31 cellular contexts compared by ENCODE assay signal in genomic region chr7:120505770-120506169, GRCh38.
"Had no signal": no experiment of that assay in that cellular context is flagged by ENCODE, and none has a peak within 500 bp of the region (broad histone marks: within the 10 kb centered on the region; RNA-seq: fewer than 3 reads in every experiment).

No MANE protein-coding gene starts in this region.

- H3K9me3 Mint-ChIP-seq: activated CD4-positive, alpha-beta memory T cell treated with anti-CD3 and anti-CD28 coated beads, Interleukin-2, amount 10 ng/mL, durations not matched to agents 7 days and 5 days; activated CD4-positive, alpha-beta T cell treated with anti-CD3 and anti-CD28 coated beads, Interleukin-2, amount 10 ng/mL, durations not matched to agents 7 days and 5 days; activated naive CD4-positive, alpha-beta T cell treated with anti-CD3 and anti-CD28 coated beads, Interleukin-2, amount 10 ng/mL, durations not matched to agents 7 days and 5 days; activated naive CD8-positive, alpha-beta T cell treated with anti-CD3 and anti-CD28 coated beads, Interleukin-2, amount 10 ng/mL, durations not matched to agents 7 days and 5 days; activated T-cell treated with anti-CD3 and anti-CD28 coated beads, Interleukin-2, amount 50 U/mL, for 24 hours; brain; dendritic cell treated with granulocyte-macrophage colony-stimulating factor and Interleukin-4, amounts not matched to agents 40 ng/mL and 50 ng/mL, for 4 days had no signal

- H3K27me3 Mint-ChIP-seq: activated CD4-positive, alpha-beta memory T cell treated with anti-CD3 and anti-CD28 coated beads, Interleukin-2, amount 10 ng/mL, durations not matched to agents 7 days and 5 days; activated CD4-positive, alpha-beta T cell treated with anti-CD3 and anti-CD28 coated beads, Interleukin-2, amount 10 ng/mL, durations not matched to agents 7 days and 5 days; activated naive CD4-positive, alpha-beta T cell treated with anti-CD3 and anti-CD28 coated beads, Interleukin-2, amount 10 ng/mL, durations not matched to agents 7 days and 5 days; activated naive CD8-positive, alpha-beta T cell treated with anti-CD3 and anti-CD28 coated beads, Interleukin-2, amount 10 ng/mL, durations not matched to agents 7 days and 5 days; activated T-cell treated with anti-CD3 and anti-CD28 coated beads, Interleukin-2, amount 50 U/mL, for 24 hours; brain; dendritic cell treated with granulocyte-macrophage colony-stimulating factor and Interleukin-4, amounts not matched to agents 40 ng/mL and 50 ng/mL, for 4 days; effector memory CD8-positive, alpha-beta T cell had no signal

- H3K4me3 ChIP-seq: ascending aorta, breast epithelium, cardiac muscle cell, coronary artery, dorsolateral prefrontal cortex, esophagus squamous epithelium, gastrocnemius medialis, heart left ventricle had no signal

- ATAC-seq: activated naive CD4-positive, alpha-beta T cell treated with anti-CD3 and anti-CD28 coated beads, Interleukin-2, amount 50 U/mL, for 72 hours; activated T-cell treated with anti-CD3 and anti-CD28 coated beads, Interleukin-2, amount 50 U/mL, for 72 hours; effector memory CD8-positive, alpha-beta T cell; gastrocnemius medialis; heart left ventricle had no signal

- H3K4me1 Mint-ChIP-seq: activated CD4-positive, alpha-beta memory T cell treated with anti-CD3 and anti-CD28 coated beads, Interleukin-2, amount 10 ng/mL, durations not matched to agents 7 days and 5 days; activated CD4-positive, alpha-beta T cell treated with anti-CD3 and anti-CD28 coated beads, Interleukin-2, amount 10 ng/mL, durations not matched to agents 7 days and 5 days; activated naive CD4-positive, alpha-beta T cell treated with anti-CD3 and anti-CD28 coated beads, Interleukin-2, amount 10 ng/mL, durations not matched to agents 7 days and 5 days; activated naive CD8-positive, alpha-beta T cell treated with anti-CD3 and anti-CD28 coated beads, Interleukin-2, amount 10 ng/mL, durations not matched to agents 7 days and 5 days had no signal

- H3K4me3 Mint-ChIP-seq: activated CD4-positive, alpha-beta memory T cell treated with anti-CD3 and anti-CD28 coated beads, Interleukin-2, amount 10 ng/mL, durations not matched to agents 7 days and 5 days; activated CD4-positive, alpha-beta T cell treated with anti-CD3 and anti-CD28 coated beads, Interleukin-2, amount 10 ng/mL, durations not matched to agents 7 days and 5 days; activated naive CD4-positive, alpha-beta T cell treated with anti-CD3 and anti-CD28 coated beads, Interleukin-2, amount 10 ng/mL, durations not matched to agents 7 days and 5 days; activated naive CD8-positive, alpha-beta T cell treated with anti-CD3 and anti-CD28 coated beads, Interleukin-2, amount 10 ng/mL, durations not matched to agents 7 days and 5 days; activated T-cell treated with anti-CD3 and anti-CD28 coated beads, Interleukin-2, amount 50 U/mL, for 24 hours; activated T-cell treated with anti-CD3 and anti-CD28 coated beads, Interleukin-2, amount 50 U/mL, for 72 hours; brain; dendritic cell treated with granulocyte-macrophage colony-stimulating factor and Interleukin-4, amounts not matched to agents 40 ng/mL and 50 ng/mL, for 4 days; effector memory CD8-positive, alpha-beta T cell had no signal

- H3K27ac Mint-ChIP-seq: activated CD4-positive, alpha-beta memory T cell treated with anti-CD3 and anti-CD28 coated beads, Interleukin-2, amount 10 ng/mL, durations not matched to agents 7 days and 5 days; activated CD4-positive, alpha-beta T cell treated with anti-CD3 and anti-CD28 coated beads, Interleukin-2, amount 10 ng/mL, durations not matched to agents 7 days and 5 days; activated naive CD4-positive, alpha-beta T cell treated with anti-CD3 and anti-CD28 coated beads, Interleukin-2, amount 10 ng/mL, durations not matched to agents 7 days and 5 days; activated naive CD4-positive, alpha-beta T cell treated with anti-CD3 and anti-CD28 coated beads, Interleukin-2, amount 50 U/mL, for 72 hours; activated naive CD8-positive, alpha-beta T cell treated with anti-CD3 and anti-CD28 coated beads, Interleukin-2, amount 10 ng/mL, durations not matched to agents 7 days and 5 days; activated T-cell treated with anti-CD3 and anti-CD28 coated beads, Interleukin-2, amount 50 U/mL, for 24 hours; activated T-cell treated with anti-CD3 and anti-CD28 coated beads, Interleukin-2, amount 50 U/mL, for 72 hours; brain; dendritic cell treated with granulocyte-macrophage colony-stimulating factor and Interleukin-4, amounts not matched to agents 40 ng/mL and 50 ng/mL, for 4 days; effector memory CD8-positive, alpha-beta T cell had no signal

- DNase-seq: activated CD4-positive, alpha-beta memory T cell treated with anti-CD3 and anti-CD28 coated beads, Interleukin-2, amount 10 ng/mL, durations not matched to agents 7 days and 5 days; activated CD4-positive, alpha-beta T cell treated with anti-CD3 and anti-CD28 coated beads for 1 hour; activated CD4-positive, alpha-beta T cell treated with anti-CD3 and anti-CD28 coated beads for 4 hours; activated CD4-positive, alpha-beta T cell treated with anti-CD3 and anti-CD28 coated beads, Interleukin-2, amount 10 ng/mL, durations not matched to agents 7 days and 5 days; activated CD4-positive, alpha-beta T cell treated with anti-CD3 and anti-CD28 coated beads, Interleukin-2, amount 50 U/mL, for 4 hours; activated CD8-positive, alpha-beta memory T cell treated with anti-CD3 and anti-CD28 coated beads, Interleukin-2, amount 50 U/mL, for 48 hours; activated gamma-delta T cell; activated naive CD4-positive, alpha-beta T cell; activated naive CD4-positive, alpha-beta T cell treated with anti-CD3 and anti-CD28 coated beads, Interleukin-2, amount 10 ng/mL, durations not matched to agents 7 days and 5 days; activated naive CD8-positive, alpha-beta T cell treated with anti-CD3 and anti-CD28 coated beads, Interleukin-2, amount 10 ng/mL, durations not matched to agents 7 days and 5 days; activated T-cell treated with anti-CD3 and anti-CD28 coated beads for 4 hours; activated T-cell treated with anti-CD3 and anti-CD28 coated beads, Interleukin-2, amount 50 U/mL, for 24 hours; activated T-cell treated with anti-CD3 and anti-CD28 coated beads, Interleukin-2, amount 50 U/mL, for 72 hours; central memory CD4-positive, alpha-beta T cell; cerebellar nuclear complex; dorsolateral prefrontal cortex; effector CD4-positive, alpha-beta T cell; effector memory CD8-positive, alpha-beta T cell; esophagus squamous epithelium; gastrocnemius medialis; glutamatergic neuron; heart left ventricle; T-helper 2 cell had no signal

- H3K36me3 Mint-ChIP-seq: activated naive CD4-positive, alpha-beta T cell treated with anti-CD3 and anti-CD28 coated beads, Interleukin-2, amount 10 ng/mL, durations not matched to agents 7 days and 5 days; activated naive CD4-positive, alpha-beta T cell treated with anti-CD3 and anti-CD28 coated beads, Interleukin-2, amount 50 U/mL, for 72 hours; activated naive CD8-positive, alpha-beta T cell treated with anti-CD3 and anti-CD28 coated beads, Interleukin-2, amount 10 ng/mL, durations not matched to agents 7 days and 5 days; brain had no signal

- FAIRE-seq: endothelial cell of umbilical vein had no signal
